ENCODE assay signal across 8 cellular contexts in genomic region chr21:44338971-44339910, GRCh38. TPM values are rescaled to one million over a fixed set of nuclear protein-coding genes. Genes with fewer than 3 reads are reported as not detected.
DNase-seq lines count a peak whose midpoint lies in the region; ATAC-seq and TF ChIP-seq lines count a peak whose summit lies in the region.

TSS of gene CFAP410 (minus strand) at chr21:44339390. CDS start at chr21:44339194, 196 bp downstream.

- H3K36me3 ChIP-seq in KOPT-K1 (ENCODE audit: insufficient read depth, low read length) (peaks cover 14% of the 10 kb centered on the region; the same call in 1 of the 2 replicates), Peyer's patch (peaks cover 0 to 16% (median 0%) of the 10 kb centered on the region in 3 donors), esophagus muscularis mucosa (peaks cover 0 to 28% (median 22%) of the 10 kb centered on the region in 4 donors), muscle layer of duodenum (ENCODE audit: control insufficient read depth in 1 of 2, insufficient read depth in 2 of 2, low read length in 2 of 2) (peaks cover 4 to 19% of the 10 kb centered on the region in 2 donors)

- TF ChIP-seq CTCF in Peyer's patch (IDR thresholded peaks at IDR 0.05) (peak in 2 of 6 experiments; percentile 9 to 22), esophagus muscularis mucosa (IDR thresholded peaks at IDR 0.05) (peak in 1 of 3 experiments; percentile 25)

- H3K4me1 ChIP-seq in Peyer's patch (peaks cover 0 to 14% (median 2%) of the 10 kb centered on the region in 4 donors), esophagus muscularis mucosa (peaks cover 10 to 25% (median 20%) of the 10 kb centered on the region in 4 donors), muscle layer of duodenum (ENCODE audit: control insufficient read depth in 1 of 2, insufficient read depth in 2 of 2, low read length in 2 of 2) (peaks cover 7 to 13% of the 10 kb centered on the region in 2 donors)

- peak; percentile 93 to 94 for TF ChIP-seq POLR2A in Peyer's patch (IDR thresholded peaks at IDR 0.05)
- TF ChIP-seq POLR2A in esophagus muscularis mucosa (IDR thresholded peaks at IDR 0.05; ENCODE audit: low read depth) = peak; percentile 84

- H3K4me3 ChIP-seq in Peyer's patch (peak within 1 kb of the TSS; percentile 72 to 86 (median 80)), esophagus muscularis mucosa (peak within 1 kb of the TSS; percentile 68 to 94 (median 75)), muscle layer of duodenum (ENCODE audit: low read depth in 1 of 2, low read length in 2 of 2) (peak within 1 kb of the TSS; percentile 84 to 94)

- intact Hi-C loops in esophagus muscularis mucosa (cut with DNase I) = loop anchor here (5.0 kb wide), 1 partner anchor 118 kb away; the partner anchor contains the start of gene LRRC3

- H3K27me3 ChIP-seq in Peyer's patch (no peaks in the 10 kb centered on the region), esophagus muscularis mucosa (no peaks in the 10 kb centered on the region), muscle layer of duodenum (ENCODE audit: low read depth, low read length) (no peaks in the 10 kb centered on the region)

- ATAC-seq in GM21825 (IDR thresholded peaks at IDR 0.05; ENCODE audit: unreplicated experiment) = peak; percentile 81

- H3K27ac ChIP-seq in KOPT-K1 (ENCODE audit: low read depth, low read length, poor library complexity, severe bottlenecking) (peak within 1 kb of the TSS; percentile 84), Peyer's patch (peak within 1 kb of the TSS; percentile 96 to 99 (median 98)), esophagus muscularis mucosa (replicated peaks in 1 of 4) (peak within 1 kb of the TSS; percentile 96 to 99 (median 98)), muscle layer of duodenum (ENCODE audit: low read length) (peak within 1 kb of the TSS; percentile 99)

- H3K9me3 ChIP-seq in KOPT-K1 (ENCODE audit: insufficient read depth, low read length, poor library complexity, severe bottlenecking) (no peaks in the 10 kb centered on the region), Peyer's patch (no peaks in the 10 kb centered on the region), esophagus muscularis mucosa (no peaks in the 10 kb centered on the region), muscle layer of duodenum (ENCODE audit: control insufficient read depth in 1 of 2, low read length in 2 of 2) (no peaks in the 10 kb centered on the region)

- DNase-seq in DMS79 treated with DMSO at 0.1 percent for 48 hours (lab: John Stamatoyannopoulos, UW) (peak; percentile 88), Peyer's patch (peak; percentile 88 to 97 (median 96)), esophagus muscularis mucosa (ENCODE audit: extremely low spot score) (peak; percentile 98)
- peak; percentile 95 to 96 for DNase-seq in activated T-cell treated with anti-CD3 and anti-CD28 coated beads, Interleukin-2, amount 50 U/mL, for 48 hours
- DNase-seq in stimulated activated CD8-positive, alpha-beta memory T cell treated with anti-CD3 and anti-CD28 coated beads, Interleukin-7, amount 100 ng/mL, for 24 hours (ENCODE audit: low read depth) = peak; percentile 88

- no peak for TF ChIP-seq EP300 in esophagus muscularis mucosa (IDR thresholded peaks at IDR 0.05)

- WGBS in esophagus muscularis mucosa = 3% methylated on average over 13 of the region's 90 CpGs

RNA-seq across cellular contexts. Expression of gene CFAP410, which starts in this region (rescaled TPM):
- 10 to 100 TPM; 20.5 to 50.6 (median 39.9) TPM for total RNA-seq in Peyer's patch
- 10 to 100 TPM; 26.6 to 43.5 (median 32.3) TPM for total RNA-seq in esophagus muscularis mucosa

Comparison
In these comparisons a context has a peak if more than half of its experiments do, and no peak if none do; other contexts are left out.
1. Peak in every context shown above with its lines: DNase-seq, ATAC-seq, H3K4me3 ChIP-seq and H3K27ac ChIP-seq.